In the genomic region with DNA sequence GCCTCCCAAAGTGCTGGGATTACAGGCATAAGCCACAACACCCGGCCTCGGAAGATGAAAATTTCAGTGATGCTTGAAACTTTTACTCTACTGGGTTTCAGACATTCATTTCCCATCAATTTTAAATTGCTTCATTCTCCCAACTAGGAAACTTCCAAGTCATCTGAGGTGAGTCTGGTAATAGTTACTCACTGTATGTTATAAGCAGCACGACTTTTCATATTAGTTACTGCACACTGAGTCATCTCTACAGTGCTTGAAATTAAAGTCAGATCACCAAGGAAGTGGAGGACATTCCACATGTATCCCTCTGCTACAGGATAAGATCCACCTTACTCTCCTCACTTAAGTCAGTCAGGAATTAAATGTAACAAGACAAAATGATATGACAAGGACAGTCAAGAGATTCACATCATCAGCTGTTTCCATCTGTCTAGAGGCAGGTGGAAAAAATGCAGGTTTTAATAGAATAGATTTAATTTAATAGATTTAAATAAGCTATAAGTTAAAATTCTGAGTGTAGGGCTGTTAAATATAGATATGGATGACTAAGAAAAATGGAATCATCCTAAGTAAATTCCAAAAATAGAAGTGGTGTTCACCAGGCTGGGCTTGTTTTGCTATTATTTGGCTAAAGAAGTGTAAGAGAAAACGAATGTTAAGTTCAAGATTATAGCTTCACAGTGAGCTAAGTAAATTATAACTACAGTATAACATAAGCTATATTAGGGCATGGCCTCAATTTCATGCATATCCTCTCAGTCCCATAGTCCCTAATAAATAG, we compare ENCODE assay signal across 18 cellular contexts.
DNase-seq lines count a peak whose midpoint lies in the region; ATAC-seq and TF ChIP-seq lines count a peak whose summit lies in the region.
"Had no signal": no experiment of that assay in that cellular context is flagged by ENCODE, and none has a peak within 500 bp of the region (broad histone marks: within the 10 kb centered on the region; RNA-seq: fewer than 3 reads in every experiment).

No MANE protein-coding gene starts in this region.

- peak; percentile 90 for ATAC-seq in RWPE2 (ENCODE audit: low read depth)
- ATAC-seq in esophagus mucosa = peak; percentile 62
- no peak for ATAC-seq in GM21529 (IDR thresholded peaks at IDR 0.05; ENCODE audit: unreplicated experiment)
- ATAC-seq: CD8-positive, alpha-beta T cell; lower lobe of right lung; sciatic nerve had no signal

- H3K9me3 ChIP-seq in RWPE2 (ENCODE audit: severe bottlenecking) = no peaks in the 10 kb centered on the region
- H3K9me3 ChIP-seq: lower lobe of right lung had no signal

- H3K4me3 ChIP-seq in RWPE2 (ENCODE audit: severe bottlenecking) = no peak overlapping the region
- H3K4me3 ChIP-seq: lower lobe of right lung had no signal

- no peaks in the 10 kb centered on the region for H3K27me3 ChIP-seq in RWPE2 (ENCODE audit: insufficient read depth, poor library complexity, severe bottlenecking)

- no peaks in the 10 kb centered on the region for H3K36me3 ChIP-seq in RWPE2 (ENCODE audit: low read depth)
- H3K36me3 ChIP-seq: lower lobe of right lung had no signal

- peak overlapping the region; percentile 88 for H3K27ac ChIP-seq in RWPE2 (ENCODE audit: poor library complexity, severe bottlenecking)
- H3K27ac ChIP-seq: lower lobe of right lung had no signal

- peak; percentile 70 for DNase-seq in GM04503 (ENCODE audit: low read depth)
- no peak for DNase-seq in RWPE2 (ENCODE audit: low spot score)
- peak; percentile 84 for DNase-seq in renal cortical epithelial cell (ENCODE audit: low read depth)
- DNase-seq in NCI-H146 (lab: John Stamatoyannopoulos, UW) = no peak
- DNase-seq in mesenteric fat pad (ENCODE audit: low spot score) = no peak
- DNase-seq in NCI-H1092 (lab: John Stamatoyannopoulos, UW) = no peak
- DNase-seq: activated CD4-positive, alpha-beta T cell treated with anti-CD3 and anti-CD28 coated beads, Interleukin-2, amount 10 ng/mL, durations not matched to agents 24 days and 14 days; activated T-cell treated with anti-CD3 and anti-CD28 coated beads, Interleukin-2, amount 50 U/mL, for 48 hours; CD8-positive, alpha-beta T cell; effector memory CD4-positive, alpha-beta T cell; hypothalamus; lower lobe of right lung; NCI-H1105 treated with DMSO at 0.1 percent for 48 hours; NCI-H345; T-helper 2 cell had no signal

- no peak for TF ChIP-seq CTCF in RWPE2 (IDR thresholded peaks at IDR 0.05; ENCODE audit: poor library complexity, severe bottlenecking)

- H3K4me1 ChIP-seq in RWPE2 (ENCODE audit: insufficient read depth, poor library complexity, severe bottlenecking) = peaks cover 66% of the 10 kb centered on the region

Comparison
In these comparisons a context has a peak if more than half of its experiments do, and no peak if none do; other contexts are left out.
1. DNase-seq: peak in GM04503 (single experiment) and renal cortical epithelial cell (single experiment); none in RWPE2 (single experiment), NCI-H146 (single experiment), mesenteric fat pad (single experiment) and NCI-H1092 (single experiment).